ENCODE assay signal across 2 cellular contexts in the genomic region with DNA sequence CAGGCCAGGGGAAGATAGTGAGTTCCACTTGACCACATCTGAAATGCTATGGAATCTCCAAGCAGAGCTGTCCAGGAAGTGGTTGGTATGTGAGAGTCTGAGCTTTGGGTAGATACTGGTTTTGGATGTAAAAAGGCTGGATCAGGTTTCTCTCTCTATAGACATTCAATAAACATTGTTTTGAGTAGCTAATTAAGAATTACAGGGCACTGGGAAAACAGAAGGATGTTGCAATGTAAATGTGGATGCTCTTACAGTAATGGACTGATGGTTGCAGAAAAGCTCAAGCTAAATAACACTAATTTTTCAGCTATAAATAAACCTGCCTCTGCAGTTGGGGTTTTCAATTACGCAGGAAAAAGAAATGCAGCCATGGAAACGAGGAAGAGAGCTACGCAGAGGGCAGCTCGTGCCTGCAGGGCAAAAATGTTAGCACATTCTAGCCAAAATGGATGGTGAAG.
TF ChIP-seq lines count a peak whose summit lies in the region.

No MANE protein-coding gene starts in this region.

TF ChIP-seq in HEK293, 187 proteins besides CTCF, POLR2A, EP300 and RAD21 (continued from another document):
- TF ChIP-seq, protein P1, sequence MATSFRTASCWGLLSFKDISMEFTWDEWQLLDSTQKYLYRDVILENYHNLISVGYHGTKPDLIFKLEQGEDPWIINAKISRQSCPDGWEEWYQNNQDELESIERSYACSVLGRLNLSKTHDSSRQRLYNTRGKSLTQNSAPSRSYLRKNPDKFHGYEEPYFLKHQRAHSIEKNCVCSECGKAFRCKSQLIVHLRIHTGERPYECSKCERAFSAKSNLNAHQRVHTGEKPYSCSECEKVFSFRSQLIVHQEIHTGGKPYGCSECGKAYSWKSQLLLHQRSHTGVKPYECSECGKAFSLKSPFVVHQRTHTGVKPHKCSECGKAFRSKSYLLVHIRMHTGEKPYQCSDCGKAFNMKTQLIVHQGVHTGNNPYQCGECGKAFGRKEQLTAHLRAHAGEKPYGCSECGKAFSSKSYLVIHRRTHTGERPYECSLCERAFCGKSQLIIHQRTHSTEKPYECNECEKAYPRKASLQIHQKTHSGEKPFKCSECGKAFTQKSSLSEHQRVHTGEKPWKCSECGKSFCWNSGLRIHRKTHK (tag by site-specific recombination; IDR thresholded peaks at IDR 0.05), result no peak
- no peak for TF ChIP-seq ZNF416 (tag by site-specific recombination; IDR thresholded peaks at IDR 0.05)
- no peak for TF ChIP-seq ZNF423 (tag by site-specific recombination; IDR thresholded peaks at IDR 0.05)
- TF ChIP-seq, protein P2, sequence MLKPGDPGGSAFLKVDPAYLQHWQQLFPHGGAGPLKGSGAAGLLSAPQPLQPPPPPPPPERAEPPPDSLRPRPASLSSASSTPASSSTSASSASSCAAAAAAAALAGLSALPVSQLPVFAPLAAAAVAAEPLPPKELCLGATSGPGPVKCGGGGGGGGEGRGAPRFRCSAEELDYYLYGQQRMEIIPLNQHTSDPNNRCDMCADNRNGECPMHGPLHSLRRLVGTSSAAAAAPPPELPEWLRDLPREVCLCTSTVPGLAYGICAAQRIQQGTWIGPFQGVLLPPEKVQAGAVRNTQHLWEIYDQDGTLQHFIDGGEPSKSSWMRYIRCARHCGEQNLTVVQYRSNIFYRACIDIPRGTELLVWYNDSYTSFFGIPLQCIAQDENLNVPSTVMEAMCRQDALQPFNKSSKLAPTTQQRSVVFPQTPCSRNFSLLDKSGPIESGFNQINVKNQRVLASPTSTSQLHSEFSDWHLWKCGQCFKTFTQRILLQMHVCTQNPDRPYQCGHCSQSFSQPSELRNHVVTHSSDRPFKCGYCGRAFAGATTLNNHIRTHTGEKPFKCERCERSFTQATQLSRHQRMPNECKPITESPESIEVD (tag by site-specific recombination; IDR thresholded peaks at IDR 0.05), result peak; percentile 89
- no peak for TF ChIP-seq SALL2 (tag by site-specific recombination; IDR thresholded peaks at IDR 0.05; ENCODE audit: borderline replicate concordance)
- TF ChIP-seq MEIS1 (CRISPR knock-in tag; IDR thresholded peaks at IDR 0.05; ENCODE audit: borderline replicate concordance), result no peak
- TF ChIP-seq FEZF1 (tag by site-specific recombination; IDR thresholded peaks at IDR 0.05), result peak; percentile 31; the same call in 1 of the 2 replicates
- TF ChIP-seq, protein P3, sequence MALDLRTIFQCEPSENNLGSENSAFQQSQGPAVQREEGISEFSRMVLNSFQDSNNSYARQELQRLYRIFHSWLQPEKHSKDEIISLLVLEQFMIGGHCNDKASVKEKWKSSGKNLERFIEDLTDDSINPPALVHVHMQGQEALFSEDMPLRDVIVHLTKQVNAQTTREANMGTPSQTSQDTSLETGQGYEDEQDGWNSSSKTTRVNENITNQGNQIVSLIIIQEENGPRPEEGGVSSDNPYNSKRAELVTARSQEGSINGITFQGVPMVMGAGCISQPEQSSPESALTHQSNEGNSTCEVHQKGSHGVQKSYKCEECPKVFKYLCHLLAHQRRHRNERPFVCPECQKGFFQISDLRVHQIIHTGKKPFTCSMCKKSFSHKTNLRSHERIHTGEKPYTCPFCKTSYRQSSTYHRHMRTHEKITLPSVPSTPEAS (tag by site-specific recombination; IDR thresholded peaks at IDR 0.05), result no peak
- TF ChIP-seq, protein P4, sequence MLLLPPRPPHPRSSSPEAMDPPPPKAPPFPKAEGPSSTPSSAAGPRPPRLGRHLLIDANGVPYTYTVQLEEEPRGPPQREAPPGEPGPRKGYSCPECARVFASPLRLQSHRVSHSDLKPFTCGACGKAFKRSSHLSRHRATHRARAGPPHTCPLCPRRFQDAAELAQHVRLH (tag by site-specific recombination; IDR thresholded peaks at IDR 0.05), result no peak
- TF ChIP-seq ZNF571 (tag by site-specific recombination; IDR thresholded peaks at IDR 0.05), result no peak
- no peak for TF ChIP-seq YY1 (tag by site-specific recombination; IDR thresholded peaks at IDR 0.05)
- TF ChIP-seq, protein P5, sequence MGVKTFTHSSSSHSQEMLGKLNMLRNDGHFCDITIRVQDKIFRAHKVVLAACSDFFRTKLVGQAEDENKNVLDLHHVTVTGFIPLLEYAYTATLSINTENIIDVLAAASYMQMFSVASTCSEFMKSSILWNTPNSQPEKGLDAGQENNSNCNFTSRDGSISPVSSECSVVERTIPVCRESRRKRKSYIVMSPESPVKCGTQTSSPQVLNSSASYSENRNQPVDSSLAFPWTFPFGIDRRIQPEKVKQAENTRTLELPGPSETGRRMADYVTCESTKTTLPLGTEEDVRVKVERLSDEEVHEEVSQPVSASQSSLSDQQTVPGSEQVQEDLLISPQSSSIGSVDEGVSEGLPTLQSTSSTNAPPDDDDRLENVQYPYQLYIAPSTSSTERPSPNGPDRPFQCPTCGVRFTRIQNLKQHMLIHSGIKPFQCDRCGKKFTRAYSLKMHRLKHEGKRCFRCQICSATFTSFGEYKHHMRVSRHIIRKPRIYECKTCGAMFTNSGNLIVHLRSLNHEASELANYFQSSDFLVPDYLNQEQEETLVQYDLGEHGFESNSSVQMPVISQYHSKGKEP (tag by site-specific recombination; IDR thresholded peaks at IDR 0.05), result peak; percentile 94
- no peak for TF ChIP-seq YY2 (tag by site-specific recombination; IDR thresholded peaks at IDR 0.05)
- TF ChIP-seq TRIM28 (IDR thresholded peaks at IDR 0.05; ENCODE audit: borderline replicate concordance, low read length), result no peak
- TF ChIP-seq, protein P6, sequence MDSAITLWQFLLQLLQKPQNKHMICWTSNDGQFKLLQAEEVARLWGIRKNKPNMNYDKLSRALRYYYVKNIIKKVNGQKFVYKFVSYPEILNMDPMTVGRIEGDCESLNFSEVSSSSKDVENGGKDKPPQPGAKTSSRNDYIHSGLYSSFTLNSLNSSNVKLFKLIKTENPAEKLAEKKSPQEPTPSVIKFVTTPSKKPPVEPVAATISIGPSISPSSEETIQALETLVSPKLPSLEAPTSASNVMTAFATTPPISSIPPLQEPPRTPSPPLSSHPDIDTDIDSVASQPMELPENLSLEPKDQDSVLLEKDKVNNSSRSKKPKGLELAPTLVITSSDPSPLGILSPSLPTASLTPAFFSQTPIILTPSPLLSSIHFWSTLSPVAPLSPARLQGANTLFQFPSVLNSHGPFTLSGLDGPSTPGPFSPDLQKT (IDR thresholded peaks at IDR 0.05; ENCODE audit: borderline replicate concordance, low read depth, low read length), result no peak
- no peak for TF ChIP-seq ZNF548 (tag by site-specific recombination; IDR thresholded peaks at IDR 0.05)
- TF ChIP-seq GLIS1 (tag by site-specific recombination; IDR thresholded peaks at IDR 0.05), result no peak
- no peak for TF ChIP-seq ZNF350 (tag by site-specific recombination; IDR thresholded peaks at IDR 0.05)
- peak; percentile 29; the same call in 1 of the 2 replicates for TF ChIP-seq WT1 (tag by site-specific recombination; IDR thresholded peaks at IDR 0.05)
- TF ChIP-seq ZXDB (tag by site-specific recombination; IDR thresholded peaks at IDR 0.05), result no peak
- TF ChIP-seq ZNF623 (tag by site-specific recombination; IDR thresholded peaks at IDR 0.05), result no peak
- no peak for TF ChIP-seq ZNF132 (tag by site-specific recombination; IDR thresholded peaks at IDR 0.05; ENCODE audit: borderline replicate concordance)
- peak; percentile 82 for TF ChIP-seq SP7 (tag by site-specific recombination; IDR thresholded peaks at IDR 0.05)
- TF ChIP-seq HOXC10 (CRISPR knock-in tag; IDR thresholded peaks at IDR 0.05), result no peak
- TF ChIP-seq SCRT1 (tag by site-specific recombination; IDR thresholded peaks at IDR 0.05; ENCODE audit: borderline replicate concordance), result no peak
- no peak for TF ChIP-seq ZFHX2 (tag by site-specific recombination; conservative IDR thresholded peaks at IDR 0.05)
- TF ChIP-seq ZEB2 (tag by site-specific recombination; IDR thresholded peaks at IDR 0.05), result peak; percentile 59; the same call in 1 of the 2 replicates

TF ChIP-seq in SK-N-SH, 30 proteins besides CTCF, POLR2A, EP300 and RAD21 (continued from another document):
- TF ChIP-seq, protein P7, sequence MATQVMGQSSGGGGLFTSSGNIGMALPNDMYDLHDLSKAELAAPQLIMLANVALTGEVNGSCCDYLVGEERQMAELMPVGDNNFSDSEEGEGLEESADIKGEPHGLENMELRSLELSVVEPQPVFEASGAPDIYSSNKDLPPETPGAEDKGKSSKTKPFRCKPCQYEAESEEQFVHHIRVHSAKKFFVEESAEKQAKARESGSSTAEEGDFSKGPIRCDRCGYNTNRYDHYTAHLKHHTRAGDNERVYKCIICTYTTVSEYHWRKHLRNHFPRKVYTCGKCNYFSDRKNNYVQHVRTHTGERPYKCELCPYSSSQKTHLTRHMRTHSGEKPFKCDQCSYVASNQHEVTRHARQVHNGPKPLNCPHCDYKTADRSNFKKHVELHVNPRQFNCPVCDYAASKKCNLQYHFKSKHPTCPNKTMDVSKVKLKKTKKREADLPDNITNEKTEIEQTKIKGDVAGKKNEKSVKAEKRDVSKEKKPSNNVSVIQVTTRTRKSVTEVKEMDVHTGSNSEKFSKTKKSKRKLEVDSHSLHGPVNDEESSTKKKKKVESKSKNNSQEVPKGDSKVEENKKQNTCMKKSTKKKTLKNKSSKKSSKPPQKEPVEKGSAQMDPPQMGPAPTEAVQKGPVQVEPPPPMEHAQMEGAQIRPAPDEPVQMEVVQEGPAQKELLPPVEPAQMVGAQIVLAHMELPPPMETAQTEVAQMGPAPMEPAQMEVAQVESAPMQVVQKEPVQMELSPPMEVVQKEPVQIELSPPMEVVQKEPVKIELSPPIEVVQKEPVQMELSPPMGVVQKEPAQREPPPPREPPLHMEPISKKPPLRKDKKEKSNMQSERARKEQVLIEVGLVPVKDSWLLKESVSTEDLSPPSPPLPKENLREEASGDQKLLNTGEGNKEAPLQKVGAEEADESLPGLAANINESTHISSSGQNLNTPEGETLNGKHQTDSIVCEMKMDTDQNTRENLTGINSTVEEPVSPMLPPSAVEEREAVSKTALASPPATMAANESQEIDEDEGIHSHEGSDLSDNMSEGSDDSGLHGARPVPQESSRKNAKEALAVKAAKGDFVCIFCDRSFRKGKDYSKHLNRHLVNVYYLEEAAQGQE (IDR thresholded peaks at IDR 0.05; ENCODE audit: low read depth, low read length), result 0 out of 2 replicates have a peak, but pooled peaks have one; percentile 29
